Comparison of ENCODE assay signal across 20 cellular contexts in the genomic region with DNA sequence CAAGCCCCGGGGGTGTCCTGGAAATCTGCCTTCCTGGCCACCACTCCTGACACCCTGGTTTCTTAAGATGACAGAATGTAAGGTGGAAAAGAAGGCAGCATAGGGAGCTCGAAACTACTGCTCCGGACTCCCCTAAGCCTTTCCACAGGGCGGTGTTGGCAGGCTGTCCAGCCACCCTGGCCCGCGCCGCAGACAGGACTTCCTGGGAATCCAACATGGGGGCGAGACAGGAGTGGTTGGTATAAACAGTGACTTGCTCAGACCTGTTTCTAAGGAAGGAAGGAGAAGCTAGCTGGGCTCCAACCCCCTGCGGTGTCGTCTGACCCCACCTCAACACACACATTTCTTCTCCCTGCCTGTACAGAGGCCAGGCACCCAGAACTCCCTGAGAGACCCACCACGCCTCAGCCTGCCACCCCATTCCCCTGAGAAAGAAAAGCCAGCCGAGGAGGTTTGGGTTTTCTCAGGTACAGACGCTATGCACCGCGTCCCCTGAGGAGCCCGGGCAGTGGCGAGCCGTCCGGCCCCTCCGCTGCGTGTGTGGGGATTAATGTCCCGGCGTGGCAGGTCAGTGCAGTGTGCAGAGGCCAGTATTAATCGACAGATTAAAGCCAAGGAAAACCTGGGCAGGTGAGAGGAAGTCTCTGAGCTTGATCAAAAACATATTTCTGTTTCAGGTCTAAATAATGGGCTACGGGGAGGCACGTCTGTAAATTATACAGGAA.
DNase-seq lines count a peak whose midpoint lies in the region; ATAC-seq and TF ChIP-seq lines count a peak whose summit lies in the region.
"Had no signal": no experiment of that assay in that cellular context is flagged by ENCODE, and none has a peak within 500 bp of the region (broad histone marks: within the 10 kb centered on the region; RNA-seq: fewer than 3 reads in every experiment).

No MANE protein-coding gene starts in this region.

- H3K27ac ChIP-seq in SK-N-MC, result no peak overlapping the region
- no peak overlapping the region for H3K27ac ChIP-seq in foreskin keratinocyte
- H3K27ac ChIP-seq: BLaER1 treated with 17β-estradiol and CSF1 and Interleukin-3, amounts not matched to agents 10 nM and 100 nM had no signal

- no peak overlapping the region for H3K9ac ChIP-seq in SK-N-MC (ENCODE audit: insufficient read length)
- H3K9ac ChIP-seq: BLaER1 treated with 17β-estradiol and CSF1 and Interleukin-3, amounts not matched to agents 10 nM and 100 nM had no signal

- peak; percentile 35 for ATAC-seq in foreskin keratinocyte
- ATAC-seq: GM23338, K562 had no signal

- no peaks in the 10 kb centered on the region for H3K36me3 ChIP-seq in SK-N-MC (ENCODE audit: insufficient read depth, low read length)
- H3K36me3 ChIP-seq: BLaER1 treated with 17β-estradiol and CSF1 and Interleukin-3, amounts not matched to agents 10 nM and 100 nM had no signal

- TF ChIP-seq CTCF in foreskin keratinocyte (conservative IDR thresholded peaks at IDR 0.05), result no peak

- DNase-seq in SK-N-MC (ENCODE audit: low read depth, low spot score) (no peak), foreskin keratinocyte (no peak), left kidney (ENCODE audit: low read depth, low spot score) (peak; percentile 31), posterior vena cava (ENCODE audit: low spot score) (peak; percentile 67), EL (no peak), CD1c-positive myeloid dendritic cell (ENCODE audit: extremely low spot score) (no peak), HCEC 1CT (no peak)
- DNase-seq in activated naive CD4-positive, alpha-beta T cell treated with anti-CD3 and anti-CD28 coated beads, Interleukin-2, amount 50 U/mL, for 16 hours, result no peak
- DNase-seq: CD4-positive, CD25-positive, alpha-beta regulatory T cell; CD8-positive, alpha-beta memory T cell; COR-L47; DMS 273 treated with DMSO at 0.1 percent for 48 hours; DMS53; DND-41; GDM1; H7; IMR-90 had no signal

- H3K4me3 ChIP-seq in SK-N-MC, result peak overlapping the region; percentile 51
- H3K4me3 ChIP-seq: BLaER1 treated with 17β-estradiol and CSF1 and Interleukin-3, amounts not matched to agents 10 nM and 100 nM; GM23338; K562 had no signal

- H3K9me3 ChIP-seq in SK-N-MC (ENCODE audit: low read depth, low read length), result no peaks in the 10 kb centered on the region
- H3K9me3 ChIP-seq: BLaER1 treated with 17β-estradiol and CSF1 and Interleukin-3, amounts not matched to agents 10 nM and 100 nM had no signal

- no peaks in the 10 kb centered on the region for H3K27me3 ChIP-seq in foreskin keratinocyte
- H3K27me3 ChIP-seq: BLaER1 treated with 17β-estradiol and CSF1 and Interleukin-3, amounts not matched to agents 10 nM and 100 nM had no signal

- intact Hi-C loops in posterior vena cava (cut with DNase I), result no loop called here

- H3K4me1 ChIP-seq in foreskin keratinocyte, result no peaks in the 10 kb centered on the region
- H3K4me1 ChIP-seq: BLaER1 treated with 17β-estradiol and CSF1 and Interleukin-3, amounts not matched to agents 10 nM and 100 nM had no signal

Comparison
In these comparisons a context has a peak if more than half of its experiments do, and no peak if none do; other contexts are left out.
1. DNase-seq: peak in left kidney (single experiment) and posterior vena cava (single experiment); none in SK-N-MC (single experiment), foreskin keratinocyte (0 of 2), EL (single experiment), CD1c-positive myeloid dendritic cell (single experiment), activated naive CD4-positive, alpha-beta T cell treated with anti-CD3 and anti-CD28 coated beads, Interleukin-2, amount 50 U/mL, for 16 hours (single experiment) and HCEC 1CT (single experiment).